Comparison of ENCODE assay signal across 19 cellular contexts in genomic region chr5:153968761-153969562, GRCh38.
DNase-seq lines count a peak whose midpoint lies in the region; ATAC-seq and TF ChIP-seq lines count a peak whose summit lies in the region.
"Had no signal": no experiment of that assay in that cellular context is flagged by ENCODE, and none has a peak within 500 bp of the region (broad histone marks: within the 10 kb centered on the region; RNA-seq: fewer than 3 reads in every experiment).

No MANE protein-coding gene starts in this region.

- no peak for TF ChIP-seq CTCF in GM23338 (conservative IDR thresholded peaks at IDR 0.05; ENCODE audit: low read depth in 2 of 2)
- no peak for TF ChIP-seq CTCF in endodermal cell (conservative IDR thresholded peaks at IDR 0.05)

- H3K27me3 ChIP-seq in GM23338 (ENCODE audit: insufficient read depth): no peaks in the 10 kb centered on the region
- H3K27me3 ChIP-seq in endodermal cell (ENCODE audit: control insufficient read depth, insufficient read depth, low read length, poor library complexity, severe bottlenecking): no peaks in the 10 kb centered on the region
- H3K27me3 ChIP-seq: BLaER1 had no signal

- H3K36me3 ChIP-seq in GM23338 (ENCODE audit: insufficient read depth): no peaks in the 10 kb centered on the region
- no peaks in the 10 kb centered on the region for H3K36me3 ChIP-seq in endodermal cell (ENCODE audit: control insufficient read depth, insufficient read depth, low read length)
- H3K36me3 ChIP-seq: BLaER1 had no signal

- H3K27me3 Mint-ChIP-seq in GM23338 (ENCODE audit: insufficient read depth, low read depth, poor library complexity) (no peaks in the 10 kb centered on the region), endodermal cell (ENCODE audit: insufficient read depth) (no peaks in the 10 kb centered on the region)
- H3K27me3 Mint-ChIP-seq in stimulated activated memory B cell treated with anti-CD40 and anti-IgM and Interleukin-4, amounts not matched to agents 10 μg/mL and 1 μg/mL and 100 μg/mL, for 72 hours: peaks cover 24% of the 10 kb centered on the region

- H3K4me3 Mint-ChIP-seq in GM23338 (no peak overlapping the region), endodermal cell (no peak overlapping the region)
- no peak overlapping the region for H3K4me3 Mint-ChIP-seq in stimulated activated memory B cell treated with anti-CD40 and anti-IgM and Interleukin-4, amounts not matched to agents 10 μg/mL and 1 μg/mL and 100 μg/mL, for 72 hours
- H3K4me3 Mint-ChIP-seq: CD4-positive, alpha-beta T cell had no signal

- H3K27ac Mint-ChIP-seq in GM23338 (0 out of 2 replicates have a peak overlapping the region, but pooled peaks have one; percentile 12), endodermal cell (peak overlapping the region; percentile 73)
- no peak overlapping the region for H3K27ac Mint-ChIP-seq in stimulated activated memory B cell treated with anti-CD40 and anti-IgM and Interleukin-4, amounts not matched to agents 10 μg/mL and 1 μg/mL and 100 μg/mL, for 72 hours
- H3K27ac Mint-ChIP-seq: CD4-positive, alpha-beta T cell had no signal

- H3K4me1 Mint-ChIP-seq in GM23338 (no peaks in the 10 kb centered on the region; the same call in 2 of the 3 replicates), endodermal cell (peaks cover 33% of the 10 kb centered on the region)
- H3K4me1 Mint-ChIP-seq in stimulated activated memory B cell treated with anti-CD40 and anti-IgM and Interleukin-4, amounts not matched to agents 10 μg/mL and 1 μg/mL and 100 μg/mL, for 72 hours: no peaks in the 10 kb centered on the region

- H3K27ac ChIP-seq in GM23338 (ENCODE audit: low read depth) (no peak overlapping the region), endodermal cell (ENCODE audit: low read depth, low read length) (no peak overlapping the region)
- H3K27ac ChIP-seq: BLaER1, PC-9, RWPE1, SK-N-MC had no signal

- H3K4me3 ChIP-seq in GM23338 (no peak overlapping the region), endodermal cell (ENCODE audit: low read length) (no peak overlapping the region)
- H3K4me3 ChIP-seq: BLaER1, PC-9, SK-N-MC had no signal

- H2AFZ ChIP-seq in GM23338: no peak overlapping the region
- H2AFZ ChIP-seq: PC-9 had no signal

- H3F3A ChIP-seq in GM23338 (replicated peaks; ENCODE audit: low read depth): no peaks in the 10 kb centered on the region

- no peaks in the 10 kb centered on the region for H3K9me2 ChIP-seq in GM23338 (ENCODE audit: insufficient read depth)

- H3K9me3 ChIP-seq in endodermal cell (ENCODE audit: control insufficient read depth, low read length): no peaks in the 10 kb centered on the region
- H3K9me3 ChIP-seq: BLaER1 had no signal

- H3K36me3 Mint-ChIP-seq in GM23338 (ENCODE audit: low read depth): no peaks in the 10 kb centered on the region
- H3K36me3 Mint-ChIP-seq in endodermal cell (ENCODE audit: low read depth): no peaks in the 10 kb centered on the region
- no peaks in the 10 kb centered on the region for H3K36me3 Mint-ChIP-seq in stimulated activated memory B cell treated with anti-CD40 and anti-IgM and Interleukin-4, amounts not matched to agents 10 μg/mL and 1 μg/mL and 100 μg/mL, for 72 hours

- no peak overlapping the region for H3K9ac ChIP-seq in endodermal cell (ENCODE audit: extremely low read depth, low read length, poor library complexity, severe bottlenecking)
- H3K9ac ChIP-seq: BLaER1 had no signal

- ATAC-seq in GM23338: no peak
- peak; percentile 34 for ATAC-seq in HG03159 (IDR thresholded peaks at IDR 0.05; ENCODE audit: unreplicated experiment)
- peak; percentile 60 for ATAC-seq in stimulated activated memory B cell treated with anti-CD40 and anti-IgM and Interleukin-4, amounts not matched to agents 10 μg/mL and 1 μg/mL and 100 μg/mL, for 72 hours
- ATAC-seq in sciatic nerve: no peak

- H3K4me1 ChIP-seq in GM23338 (ENCODE audit: insufficient read depth): peaks cover 4% of the 10 kb centered on the region; the same call in 1 of the 2 replicates
- peaks cover 22% of the 10 kb centered on the region for H3K4me1 ChIP-seq in endodermal cell (ENCODE audit: control insufficient read depth, insufficient read depth, low read length)
- H3K4me1 ChIP-seq: BLaER1 had no signal

- H3K4me2 ChIP-seq in GM23338: no peak overlapping the region
- H3K4me2 ChIP-seq: BLaER1, PC-9 had no signal

- H3K9me3 Mint-ChIP-seq in GM23338 (no peaks in the 10 kb centered on the region), endodermal cell (no peaks in the 10 kb centered on the region)
- no peaks in the 10 kb centered on the region for H3K9me3 Mint-ChIP-seq in stimulated activated memory B cell treated with anti-CD40 and anti-IgM and Interleukin-4, amounts not matched to agents 10 μg/mL and 1 μg/mL and 100 μg/mL, for 72 hours
- H3K9me3 Mint-ChIP-seq: CD4-positive, alpha-beta T cell had no signal

- no peaks in the 10 kb centered on the region for H3K79me2 ChIP-seq in GM23338 (replicated peaks; ENCODE audit: insufficient read depth)

- DNase-seq in GM23338 (ENCODE audit: low spot score): no peak
- DNase-seq in endodermal cell: peak; percentile 63
- no peak for DNase-seq in UCSD-AML1 (lab: John Stamatoyannopoulos, UW; ENCODE audit: unreplicated experiment)
- DNase-seq in RPMI8226: no peak
- no peak for DNase-seq in sciatic nerve (ENCODE audit: low spot score)
- DNase-seq: CD4-positive, alpha-beta T cell; KG1; NCI-H1092 treated with DMSO at 0.1 percent for 48 hours; NCI-H1436 treated with DMSO at 0.1 percent for 48 hours; NCI-H1930; NCI-H69; PC-9; SHP77 treated with DMSO at 0.1 percent for 48 hours; SW 1271 had no signal

- intact Hi-C loops in sciatic nerve (cut with DNase I): loop anchor here (5.0 to 10.0 kb wide), 2 partner anchors 482 to 1434 kb away; no protein-coding TSS in a partner anchor

- WGBS in endodermal cell (ENCODE audit: insufficient coverage in 1 of 2, insufficient read length in 1 of 2), 2 experiments: 71 to 85% methylated on average over 3 to 10 of the region's 10 CpGs

- H4K20me1 ChIP-seq in GM23338 (replicated peaks; ENCODE audit: insufficient read depth): no peaks in the 10 kb centered on the region
- H4K20me1 ChIP-seq: BLaER1 had no signal

TF ChIP-seq in GM23338, 12 proteins besides CTCF, POLR2A, EP300 and RAD21 (continues in another document):
- TF ChIP-seq POLR2AphosphoS5 (IDR thresholded peaks at IDR 0.05; ENCODE audit: low read depth) (no peak), ZNF331 (CRISPR knock-in tag; IDR thresholded peaks at IDR 0.05; ENCODE audit: low read depth) (no peak), JUNB (IDR thresholded peaks at IDR 0.05; ENCODE audit: unreplicated experiment) (no peak), NANOG (IDR thresholded peaks at IDR 0.05; ENCODE audit: borderline replicate concordance) (no peak), CREB1 (CRISPR knock-in tag; IDR thresholded peaks at IDR 0.05; ENCODE audit: low read depth) (no peak), REST (IDR thresholded peaks at IDR 0.05; ENCODE audit: unreplicated experiment) (no peak), EZH2phosphoT487 (IDR thresholded peaks at IDR 0.05; ENCODE audit: unreplicated experiment) (no peak), EZH2 (IDR thresholded peaks at IDR 0.05; ENCODE audit: low read depth, unreplicated experiment) (no peak)

Comparison
In these comparisons a context has a peak if more than half of its experiments do, and no peak if none do; other contexts are left out.
1. ATAC-seq: peak in HG03159 (single experiment) and stimulated activated memory B cell treated with anti-CD40 and anti-IgM and Interleukin-4, amounts not matched to agents 10 μg/mL and 1 μg/mL and 100 μg/mL, for 72 hours (single experiment); none in GM23338 (single experiment) and sciatic nerve (single experiment).